In the genomic region with DNA sequence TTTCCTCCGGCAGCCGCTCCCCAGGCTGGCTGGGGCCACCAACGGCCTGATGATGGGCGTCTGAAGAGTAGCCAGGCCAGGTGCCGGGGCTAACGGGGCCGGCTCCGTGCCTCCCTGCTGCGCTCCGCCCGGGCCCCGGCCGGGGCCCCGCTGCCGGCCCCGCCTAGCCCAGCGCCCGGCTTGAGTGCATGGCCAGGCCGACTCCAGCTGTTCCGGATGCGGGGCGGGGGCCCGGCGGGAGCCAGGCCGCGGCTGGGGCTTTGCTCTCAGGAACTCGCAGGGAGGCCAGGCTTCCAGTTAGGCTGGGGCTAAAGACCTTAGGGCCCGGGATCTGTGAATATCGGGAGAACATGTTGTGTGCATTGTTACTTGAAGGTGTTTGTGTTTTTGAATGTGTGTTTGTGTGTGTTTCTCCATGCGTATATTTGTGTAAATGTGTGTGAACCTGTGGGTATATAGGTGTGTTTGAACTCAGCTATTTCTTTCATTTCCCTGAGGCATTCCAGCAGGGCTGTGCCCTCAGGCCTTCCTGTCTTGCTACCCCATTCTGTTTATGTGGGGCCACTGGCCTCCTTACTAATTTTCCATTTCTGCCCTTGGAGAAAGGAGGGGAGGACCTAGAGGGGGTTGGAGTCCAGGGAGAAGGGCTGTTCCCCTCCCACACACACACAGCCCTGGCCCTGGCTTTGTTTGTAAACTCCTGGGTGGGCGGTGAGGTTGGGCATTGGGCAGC, we compare ENCODE assay signal across 10 cellular contexts. TPM values are rescaled to one million over a fixed set of nuclear protein-coding genes. Genes with fewer than 3 reads are reported as not detected.
DNase-seq lines count a peak whose midpoint lies in the region; TF ChIP-seq lines count a peak whose summit lies in the region.
"Had no signal": no experiment of that assay in that cellular context is flagged by ENCODE, and none has a peak within 500 bp of the region (broad histone marks: within the 10 kb centered on the region; RNA-seq: fewer than 3 reads in every experiment).

No MANE protein-coding gene starts in this region.

- intact Hi-C loops in left ventricle myocardium inferior (cut with micrococcal nuclease) = no loop called here

- H3K27me3 ChIP-seq in NT2/D1 (ENCODE audit: insufficient read depth, insufficient read length) (peaks cover 100% of the 10 kb centered on the region), left ventricle myocardium inferior (ENCODE audit: low read depth) (peaks cover 100% of the 10 kb centered on the region), skeletal muscle satellite cell (ENCODE audit: control insufficient read depth, insufficient read depth, low read length) (peaks cover 95% of the 10 kb centered on the region)

- peaks cover 8% of the 10 kb centered on the region for H3K4me1 Mint-ChIP-seq in T-helper 2 cell treated with Interferon-gamma antibody and Interleukin-4, amounts not matched to agents 5 μg/mL and 100 μg/mL, for 36 hours (ENCODE audit: low read depth)

- no peaks in the 10 kb centered on the region for H3K9me3 ChIP-seq in NT2/D1 (ENCODE audit: insufficient read depth, low read length)
- H3K9me3 ChIP-seq in left ventricle myocardium inferior (replicated peaks) = no peaks in the 10 kb centered on the region
- no peaks in the 10 kb centered on the region for H3K9me3 ChIP-seq in skeletal muscle satellite cell (replicated peaks; ENCODE audit: low read length)

- H3K9ac ChIP-seq in NT2/D1 (ENCODE audit: insufficient read length, low read depth) (no peak overlapping the region), skeletal muscle satellite cell (ENCODE audit: low read depth, low read length) (peak overlapping the region; percentile 44)

- peak overlapping the region; percentile 81 for H3K4me2 ChIP-seq in skeletal muscle satellite cell (ENCODE audit: low read length)

- H3K4me1 ChIP-seq in NT2/D1 (ENCODE audit: insufficient read depth, insufficient read length) (peaks cover 6% of the 10 kb centered on the region), left ventricle myocardium inferior (peaks cover 52% of the 10 kb centered on the region), skeletal muscle satellite cell (ENCODE audit: control insufficient read depth, insufficient read depth, low read length) (peaks cover 25% of the 10 kb centered on the region)

- H3K9me3 Mint-ChIP-seq in T-helper 2 cell treated with Interferon-gamma antibody and Interleukin-4, amounts not matched to agents 5 μg/mL and 100 μg/mL, for 36 hours = no peaks in the 10 kb centered on the region

- H3K4me3 ChIP-seq in NT2/D1 (ENCODE audit: insufficient read length, low read depth) = peak overlapping the region; percentile 8
- peak overlapping the region; percentile 51 for H3K4me3 ChIP-seq in left ventricle myocardium inferior
- H3K4me3 ChIP-seq in skeletal muscle satellite cell (ENCODE audit: low read length) = peak overlapping the region; percentile 58

- H3K4me3 Mint-ChIP-seq in T-helper 2 cell treated with Interferon-gamma antibody and Interleukin-4, amounts not matched to agents 5 μg/mL and 100 μg/mL, for 36 hours = no peak overlapping the region

- no peak overlapping the region for H3K27ac ChIP-seq in left ventricle myocardium inferior (replicated peaks)

- no peak for TF ChIP-seq CTCF in left ventricle myocardium inferior (IDR thresholded peaks at IDR 0.05; ENCODE audit: borderline replicate concordance)

- peaks cover 84% of the 10 kb centered on the region for H3K27me3 Mint-ChIP-seq in T-helper 2 cell treated with Interferon-gamma antibody and Interleukin-4, amounts not matched to agents 5 μg/mL and 100 μg/mL, for 36 hours (ENCODE audit: low read depth)

- H3K36me3 ChIP-seq in NT2/D1 (ENCODE audit: insufficient read depth, insufficient read length, low read length) (no peaks in the 10 kb centered on the region), left ventricle myocardium inferior (no peaks in the 10 kb centered on the region), skeletal muscle satellite cell (ENCODE audit: insufficient read depth, low read length) (no peaks in the 10 kb centered on the region)

- peak overlapping the region; percentile 67 for H3K27ac Mint-ChIP-seq in T-helper 2 cell treated with Interferon-gamma antibody and Interleukin-4, amounts not matched to agents 5 μg/mL and 100 μg/mL, for 36 hours

- peaks cover 3% of the 10 kb centered on the region for H3K36me3 Mint-ChIP-seq in T-helper 2 cell treated with Interferon-gamma antibody and Interleukin-4, amounts not matched to agents 5 μg/mL and 100 μg/mL, for 36 hours (ENCODE audit: low read depth)

- DNase-seq in T-helper 2 cell treated with Interferon-gamma antibody and Interleukin-4, amounts not matched to agents 5 μg/mL and 100 μg/mL, for 36 hours (ENCODE audit: low spot score) = no peak
- DNase-seq in T-helper 2 cell (no peak), NT2/D1 (ENCODE audit: low read depth, low spot score) (no peak), left ventricle myocardium inferior (no peak), HUDEP-2 (lab: John Stamatoyannopoulos, UW; ENCODE audit: unreplicated experiment in 76 of 76) (no peak), ecto neural progenitor cell (ENCODE audit: low spot score) (no peak)
- DNase-seq in activated CD8-positive, alpha-beta memory T cell treated with anti-CD3 and anti-CD28 coated beads, Interleukin-2, amount 50 U/mL, for 4 hours = no peak
- DNase-seq: mammary epithelial cell had no signal

RNA-seq across cellular contexts. Expression of a gene that starts 1.1 kb away (rescaled TPM):
- not detected for total RNA-seq in left ventricle myocardium inferior
- not detected in 2 replicates for total RNA-seq in skeletal muscle satellite cell (2012; rRNA removed)
- total RNA-seq: bronchial epithelial cell, mammary epithelial cell had no signal

Comparison
In these comparisons a context has a peak if more than half of its experiments do, and no peak if none do; other contexts are left out.
1. H3K4me3 ChIP-seq: peak in every context shown above with its lines; median percentile 58 in skeletal muscle satellite cell; 51 in left ventricle myocardium inferior; 8 in NT2/D1.